In genomic region chr16:82262244-82262643, GRCh38 we compare ENCODE assay signal across 15 cellular contexts.
DNase-seq lines count a peak whose midpoint lies in the region; ATAC-seq and TF ChIP-seq lines count a peak whose summit lies in the region.
"Had no signal": no experiment of that assay in that cellular context is flagged by ENCODE, and none has a peak within 500 bp of the region (broad histone marks: within the 10 kb centered on the region; RNA-seq: fewer than 3 reads in every experiment).

No MANE protein-coding gene starts in this region.

- DNase-seq in left cardiac atrium (peak; percentile 29), right atrium auricular region (ENCODE audit: low spot score) (no peak), right cardiac atrium (no peak), Right ventricle myocardium inferior (ENCODE audit: missing footprints) (no peak), BE2C (no peak)
- DNase-seq: 8988T; ACHN; Caco-2; Calu3; CD4-positive, alpha-beta T cell; CD8-positive, alpha-beta T cell; DMS79 treated with DMSO at 0.1 percent for 48 hours; GF-D8 had no signal

- ATAC-seq in left cardiac atrium = peak; percentile 35 to 77
- peak; percentile 68 to 73 for ATAC-seq in right cardiac atrium
- no peak for ATAC-seq in Right ventricle myocardium inferior
- ATAC-seq: CD8-positive, alpha-beta T cell had no signal

- TF ChIP-seq CTCF in right atrium auricular region (IDR thresholded peaks at IDR 0.05) (no peak), BE2C (IDR thresholded peaks at IDR 0.05; ENCODE audit: low read depth, low read length) (no peak)

- H3K4me3 ChIP-seq in right atrium auricular region = no peak overlapping the region
- H3K4me3 ChIP-seq in right cardiac atrium (ENCODE audit: low read length) = no peak overlapping the region
- H3K4me3 ChIP-seq in BE2C (ENCODE audit: low read depth, low read length) = no peak overlapping the region
- H3K4me3 ChIP-seq: BLaER1 treated with 17β-estradiol and CSF1 and Interleukin-3, amounts not matched to agents 10 nM and 100 nM had no signal

- H3K9me3 ChIP-seq in right atrium auricular region (no peaks in the 10 kb centered on the region), right cardiac atrium (ENCODE audit: control insufficient read depth, low read length) (no peaks in the 10 kb centered on the region), BE2C (no peaks in the 10 kb centered on the region)
- H3K9me3 ChIP-seq: Caco-2 had no signal

- no peaks in the 10 kb centered on the region for H3K36me3 ChIP-seq in right atrium auricular region
- no peaks in the 10 kb centered on the region for H3K36me3 ChIP-seq in BE2C
- H3K36me3 ChIP-seq: BLaER1 treated with 17β-estradiol and CSF1 and Interleukin-3, amounts not matched to agents 10 nM and 100 nM had no signal

- H3K4me1 ChIP-seq in right atrium auricular region (peaks cover 0 to 9% of the 10 kb centered on the region in 2 donors), right cardiac atrium (ENCODE audit: control insufficient read depth, insufficient read depth, low read length) (no peaks in the 10 kb centered on the region), BE2C (no peaks in the 10 kb centered on the region)

- H3K27me3 ChIP-seq in right atrium auricular region (no peaks in the 10 kb centered on the region), right cardiac atrium (ENCODE audit: control insufficient read depth, insufficient read depth) (no peaks in the 10 kb centered on the region), BE2C (no peaks in the 10 kb centered on the region)
- H3K27me3 ChIP-seq: BLaER1 treated with 17β-estradiol and CSF1 and Interleukin-3, amounts not matched to agents 10 nM and 100 nM had no signal

- H3K27ac ChIP-seq in right atrium auricular region (peak overlapping the region in 1 of 2 donors; percentile 23), right cardiac atrium (ENCODE audit: low read length) (peak overlapping the region; percentile 23)
- H3K27ac ChIP-seq: BLaER1 treated with 17β-estradiol and CSF1 and Interleukin-3, amounts not matched to agents 10 nM and 100 nM; C4-2B had no signal

- 53% methylated on average over 3 of the region's 3 CpGs for WGBS in right cardiac atrium

- intact Hi-C loops in left cardiac atrium (cut with DNase I) (loop anchor here in 1 of 2 donors (5.0 to 10.0 kb wide), 2 partner anchors 193 to 320 kb away; no protein-coding TSS in a partner anchor), right cardiac atrium (cut with DNase I) (loop anchor here in 3 of 4 donors (2.0 to 5.0 kb wide), 5 partner anchors 80 to 320 kb away; no protein-coding TSS in a partner anchor), Right ventricle myocardium inferior (cut with DNase I) (loop anchor here (5.0 to 10.0 kb wide), 2 partner anchors 320 to 1183 kb away; no protein-coding TSS in a partner anchor)
